Comparison of ENCODE assay signal across 8 cellular contexts in genomic region chr7:140640727-140641531, GRCh38. TPM values are rescaled to one million over a fixed set of nuclear protein-coding genes. Genes with fewer than 3 reads are reported as not detected.
DNase-seq lines count a peak whose midpoint lies in the region; ATAC-seq and TF ChIP-seq lines count a peak whose summit lies in the region.

Gene DENND2A, minus strand, starts transcription at chr7:140640813. Its CDS starts 38,416 bp downstream, at chr7:140602397.

- DNase-seq in EH (ENCODE audit: low read depth): peak; percentile 64
- DNase-seq in NCI-H2107 treated with DMSO at 0.1 percent for 48 hours (lab: John Stamatoyannopoulos, UW; ENCODE audit: unreplicated experiment): peak; percentile 33
- peak; percentile 83 to 87 (median 86) for DNase-seq in heart left ventricle
- no peak for DNase-seq in omental fat pad (ENCODE audit: low spot score)
- no peak for DNase-seq in OCI-M1 (lab: John Stamatoyannopoulos, UW)

- peak within 1 kb of the TSS; percentile 59 to 87 (median 71) for H3K4me3 ChIP-seq in heart left ventricle

- H3K4me1 ChIP-seq in heart left ventricle: peaks cover 0 to 57% (median 34%) of the 10 kb centered on the region in 12 donors

- peak; percentile 55 to 76 (median 68) for ATAC-seq in heart left ventricle
- ATAC-seq in omental fat pad (ENCODE audit: low FRiP score): peak; percentile 71
- ATAC-seq in GM18519 (IDR thresholded peaks at IDR 0.05; ENCODE audit: low FRiP score, unreplicated experiment): no peak
- no peak for ATAC-seq in HG03280 (IDR thresholded peaks at IDR 0.05; ENCODE audit: unreplicated experiment)

- no peaks in the 10 kb centered on the region for H3K36me3 ChIP-seq in heart left ventricle

- no peak within 1 kb of the TSS for H3K27ac ChIP-seq in adipose tissue (ENCODE audit: low read depth, low read length)
- H3K27ac ChIP-seq in heart left ventricle: peak within 1 kb of the TSS; percentile 87 to 98 (median 97)

- peaks cover 0 to 29% (median 0%) of the 10 kb centered on the region in 9 donors for H3K27me3 ChIP-seq in heart left ventricle

- H3K9me3 ChIP-seq in heart left ventricle: no peaks in the 10 kb centered on the region

- intact Hi-C loops in heart left ventricle (cut with DNase I): loop anchor here in 4 of 10 donors (1.0 to 10.0 kb wide), 4 partner anchors 30 to 46 kb away; no protein-coding TSS in a partner anchor

- peak in 1 of 2 donors; percentile 20 for TF ChIP-seq POLR2A in heart left ventricle (IDR thresholded peaks at IDR 0.05)

- WGBS in adipose tissue, 3 donors: 3 to 12% (median 5%) methylated on average over 55 to 78 of the region's 79 CpGs
- WGBS in heart left ventricle, 4 donors: 8 to 12% (median 10%) methylated on average over 48 to 79 of the region's 79 CpGs

- TF ChIP-seq CTCF in heart left ventricle (IDR thresholded peaks at IDR 0.05) (no peak), omental fat pad (IDR thresholded peaks at IDR 0.05) (no peak)

RNA-seq across cellular contexts. Expression of gene DENND2A, which starts in this region (rescaled TPM):
- polyA plus RNA-seq in adipose tissue (10 to 100 TPM in 2 of 3 donors, 1 to 10 TPM in 1; 1.2 to 38.9 (median 10.1) TPM), heart left ventricle (1 to 10 TPM; 4.6 to 6.2 TPM)
- total RNA-seq in heart left ventricle (10 to 100 TPM in 6 of 9 donors, 1 to 10 TPM in 3; 6.7 to 17.9 (median 10.8) TPM), omental fat pad (10 to 100 TPM in 3 of 4 donors, 1 to 10 TPM in 1; 6.7 to 34.7 (median 15.7) TPM)

Comparison
In these comparisons a context has a peak if more than half of its experiments do, and no peak if none do; other contexts are left out.
1. DNase-seq: peak in EH (single experiment), NCI-H2107 treated with DMSO at 0.1 percent for 48 hours (single experiment) and heart left ventricle (5 of 5); none in omental fat pad (single experiment) and OCI-M1 (single experiment).
2. ATAC-seq: peak in heart left ventricle (4 of 4) and omental fat pad (single experiment); none in GM18519 (single experiment) and HG03280 (single experiment).